Comparison of ENCODE assay signal across 2 cellular contexts in genomic region chr1:81812712-81813111, GRCh38.
TF ChIP-seq lines count a peak whose summit lies in the region.

No MANE protein-coding gene starts in this region.

TF ChIP-seq in liver, 16 proteins besides CTCF, POLR2A, EP300 and RAD21 (continued from another document):
- TF ChIP-seq REST (IDR thresholded peaks at IDR 0.05), result no peak
- TF ChIP-seq TAF1 (conservative IDR thresholded peaks at IDR 0.05), result no peak
- TF ChIP-seq MAX (IDR thresholded peaks at IDR 0.05), result no peak

TF ChIP-seq in HepG2, 621 proteins besides CTCF, POLR2A, EP300 and RAD21 (continued from another document):
- no peak for TF ChIP-seq ZNF503 (CRISPR knock-in tag; IDR thresholded peaks at IDR 0.05)
- no peak for TF ChIP-seq SKIL (CRISPR knock-in tag; IDR thresholded peaks at IDR 0.05; ENCODE audit: borderline replicate concordance)
- TF ChIP-seq PRDM10 (CRISPR knock-in tag; IDR thresholded peaks at IDR 0.05; ENCODE audit: low read depth), result no peak
- no peak for TF ChIP-seq ZNF20 (CRISPR knock-in tag; IDR thresholded peaks at IDR 0.05)
- no peak for TF ChIP-seq CERS6 (CRISPR knock-in tag; IDR thresholded peaks at IDR 0.05)
- no peak for TF ChIP-seq NFATC3 (CRISPR knock-in tag; IDR thresholded peaks at IDR 0.05)
- no peak for TF ChIP-seq YEATS2 (CRISPR knock-in tag; IDR thresholded peaks at IDR 0.05; ENCODE audit: borderline replicate concordance)
- no peak for TF ChIP-seq ZBTB42 (CRISPR knock-in tag; IDR thresholded peaks at IDR 0.05)
- TF ChIP-seq ISL2 (CRISPR knock-in tag; IDR thresholded peaks at IDR 0.05), result no peak
- TF ChIP-seq ELK4 (CRISPR knock-in tag; IDR thresholded peaks at IDR 0.05; ENCODE audit: borderline replicate concordance), result no peak
- no peak for TF ChIP-seq ZNF407 (CRISPR knock-in tag; IDR thresholded peaks at IDR 0.05; ENCODE audit: not compliant biosample characterization)
- TF ChIP-seq SNRNP70 (IDR thresholded peaks at IDR 0.05; ENCODE audit: low read depth, low read length), result no peak
TF ChIP-seq in HepG2: peak in this region for 0.
